ENCODE assay signal across 8 cellular contexts in the genomic region with DNA sequence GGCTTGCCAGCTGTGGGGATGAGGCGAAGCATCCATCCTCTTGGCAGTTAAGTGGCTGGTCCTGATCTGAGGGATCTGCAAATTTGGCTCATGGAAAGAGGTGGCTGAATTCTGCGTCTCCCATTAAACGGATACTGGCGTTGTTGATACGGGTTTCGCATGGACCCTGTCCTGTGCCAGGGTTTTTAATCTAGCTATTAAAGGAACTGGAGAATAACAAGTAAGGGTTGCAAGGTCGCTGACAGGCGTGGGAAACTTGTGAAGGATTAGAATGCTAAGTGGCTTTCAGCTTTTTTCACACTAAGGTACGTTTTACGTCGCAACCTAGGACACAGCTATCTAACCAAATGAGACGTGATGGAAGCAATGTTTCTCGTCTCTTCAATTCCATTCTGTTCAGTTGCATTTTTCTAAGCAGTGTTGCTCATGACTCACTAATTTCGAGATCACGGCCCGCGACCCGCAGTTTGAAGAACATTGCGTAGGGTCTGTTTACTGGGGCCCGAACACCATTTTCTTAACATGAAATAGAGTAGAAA. TPM values are rescaled to one million over a fixed set of nuclear protein-coding genes. Genes with fewer than 3 reads are reported as not detected.
DNase-seq lines count a peak whose midpoint lies in the region; ATAC-seq, FAIRE-seq and TF ChIP-seq lines count a peak whose summit lies in the region.

No MANE protein-coding gene starts in this region.

- intact Hi-C loops in naive thymus-derived CD4-positive, alpha-beta T cell (cut with micrococcal nuclease) = loop anchor here (1.0 to 5.0 kb wide), 7 partner anchors 54 to 243 kb away; partner anchors contain the start of gene TDP2 (in 1 of the 2)

- no peaks in the 10 kb centered on the region for H3K36me3 ChIP-seq in effector memory CD4-positive, alpha-beta T cell (ENCODE audit: control insufficient read depth, insufficient read depth, low read length)
- H3K36me3 ChIP-seq in naive thymus-derived CD4-positive, alpha-beta T cell (ENCODE audit: control insufficient read depth in 2 of 3, insufficient read depth in 3 of 3, low read length in 3 of 3) = peaks cover 0 to 4% (median 0%) of the 10 kb centered on the region in 3 experiments

- H3K27me3 Mint-ChIP-seq in naive thymus-derived CD4-positive, alpha-beta T cell = no peaks in the 10 kb centered on the region

- DNase-seq in T-helper 9 cell = peak; percentile 12
- peak in 2 of 3 donors; percentile 14 to 17 for DNase-seq in effector memory CD4-positive, alpha-beta T cell
- DNase-seq in naive thymus-derived CD4-positive, alpha-beta T cell = peak in 2 of 9 donors; percentile 10 to 18
- no peak for DNase-seq in D721Med (ENCODE audit: insufficient read length, low spot score)
- DNase-seq in GM10248 (ENCODE audit: extremely low spot score) = no peak
- no peak for DNase-seq in inferior parietal cortex (ENCODE audit: extremely low spot score)

- peaks cover 0 to 15% (median 0%) of the 10 kb centered on the region in 5 donors for H3K36me3 Mint-ChIP-seq in naive thymus-derived CD4-positive, alpha-beta T cell

- H3K4me3 ChIP-seq in effector memory CD4-positive, alpha-beta T cell (ENCODE audit: insufficient read depth, low read depth, low read length, poor library complexity, severe bottlenecking) = peak overlapping the region; percentile 96
- H3K4me3 ChIP-seq in naive thymus-derived CD4-positive, alpha-beta T cell (ENCODE audit: low read length) = peak overlapping the region; percentile 93

- H3K4me3 Mint-ChIP-seq in naive thymus-derived CD4-positive, alpha-beta T cell = peak overlapping the region; percentile 98 to 99 (median 98)

- peaks cover 10 to 44% (median 21%) of the 10 kb centered on the region in 7 donors for H3K4me1 Mint-ChIP-seq in naive thymus-derived CD4-positive, alpha-beta T cell

- ATAC-seq in GM18498 (IDR thresholded peaks at IDR 0.05; ENCODE audit: unreplicated experiment) (peak; percentile 5), HG02943 (IDR thresholded peaks at IDR 0.05; ENCODE audit: low read depth, unreplicated experiment) (peak; percentile 7)
- ATAC-seq in naive thymus-derived CD4-positive, alpha-beta T cell = no peak

- TF ChIP-seq CTCF in D721Med (IDR thresholded peaks at IDR 0.05; ENCODE audit: insufficient read depth, missing control alignments) (no peak), GM10248 (IDR thresholded peaks at IDR 0.05; ENCODE audit: control extremely low read depth, extremely low read depth, low read depth, missing control alignments) (no peak)

- peak overlapping the region; percentile 28 to 98 (median 97) for H3K27ac Mint-ChIP-seq in naive thymus-derived CD4-positive, alpha-beta T cell

- no peak for FAIRE-seq in D721Med (lab: Jason Lieb, UNC)

- CTCF ChIA-PET in naive thymus-derived CD4-positive, alpha-beta T cell (lab: Charles Lee) = interaction anchor here (0.7 to 1.2 kb wide), 2 partner anchors 233 to 280 kb away, joined by 3 read pairs; no protein-coding TSS in a partner anchor
- CTCF ChIA-PET in GM10248 (lab: Yijun Ruan, JAX) = interaction anchor here (1.0 to 2.3 kb wide), 5 partner anchors 9 to 194 kb away, joined by 3 to 7 read pairs (median 3); no protein-coding TSS in a partner anchor

- POLR2A ChIA-PET in naive thymus-derived CD4-positive, alpha-beta T cell (lab: Charles Lee) = interaction anchor here (0.5 to 2.3 kb wide), 12 partner anchors 9 to 273 kb away, joined by 3 to 13 read pairs (median 3); partner anchors contain the start of genes ACOT13 and TDP2
- POLR2A ChIA-PET in GM10248 (lab: Yijun Ruan, JAX) = interaction anchor here (0.6 to 1.9 kb wide), 2 partner anchors 57 to 115 kb away, joined by 3 to 4 read pairs; partner anchors contain the start of gene C6orf62

- H3K4me1 ChIP-seq in effector memory CD4-positive, alpha-beta T cell (ENCODE audit: control insufficient read depth, insufficient read depth, low read length, poor library complexity, severe bottlenecking) = peaks cover 7% of the 10 kb centered on the region
- H3K4me1 ChIP-seq in naive thymus-derived CD4-positive, alpha-beta T cell (ENCODE audit: control insufficient read depth in 2 of 2, insufficient read depth in 2 of 2, low read length in 2 of 2) = peaks cover 6 to 7% of the 10 kb centered on the region in 2 donors

- H3K27ac ChIP-seq in effector memory CD4-positive, alpha-beta T cell (ENCODE audit: insufficient read depth, low read length, poor library complexity, severe bottlenecking) = peak overlapping the region; percentile 85
- H3K27ac ChIP-seq in naive thymus-derived CD4-positive, alpha-beta T cell (ENCODE audit: low read depth, low read length) = peak overlapping the region; percentile 90

- no peaks in the 10 kb centered on the region for H3K9me3 Mint-ChIP-seq in naive thymus-derived CD4-positive, alpha-beta T cell

- no peaks in the 10 kb centered on the region for H3K9me3 ChIP-seq in effector memory CD4-positive, alpha-beta T cell (ENCODE audit: control insufficient read depth, low read length)
- no peaks in the 10 kb centered on the region for H3K9me3 ChIP-seq in naive thymus-derived CD4-positive, alpha-beta T cell (ENCODE audit: control insufficient read depth in 2 of 3, low read length in 3 of 3)

- H3K27me3 ChIP-seq in effector memory CD4-positive, alpha-beta T cell (replicated peaks; ENCODE audit: control insufficient read depth, insufficient read depth, low read length, poor library complexity, severe bottlenecking) = no peaks in the 10 kb centered on the region
- no peaks in the 10 kb centered on the region for H3K27me3 ChIP-seq in naive thymus-derived CD4-positive, alpha-beta T cell (ENCODE audit: control insufficient read depth in 2 of 2, insufficient read depth in 2 of 2, low read length in 2 of 2)

RNA-seq across cellular contexts. Expression of gene GMNN, which starts 0.9 kb away (rescaled TPM):
- 10 to 100 TPM in 1 of 5 experiments, 1 to 10 TPM in 4; 5.1 to 54.6 (median 7.0) TPM for total RNA-seq in naive thymus-derived CD4-positive, alpha-beta T cell
- 1 to 10 TPM; 4.2 to 5.0 TPM for polyA plus RNA-seq in naive thymus-derived CD4-positive, alpha-beta T cell

RNA-seq across cellular contexts. Expression of gene ARMH2, which starts 23.1 kb away (rescaled TPM):
- total RNA-seq in naive thymus-derived CD4-positive, alpha-beta T cell = 1 to 10 TPM; 1.3 to 9.4 (median 5.0) TPM
- polyA plus RNA-seq in naive thymus-derived CD4-positive, alpha-beta T cell = under 1 TPM in 1 of 2 donors, not detected in 1; 0.70 TPM

RNA-seq across cellular contexts. Expression of gene C6orf62, which starts 56.6 kb away (rescaled TPM):
- 100 to 1,000 TPM; 115 to 162 (median 135) TPM for total RNA-seq in naive thymus-derived CD4-positive, alpha-beta T cell
- polyA plus RNA-seq in naive thymus-derived CD4-positive, alpha-beta T cell = 100 to 1,000 TPM; 102 to 130 TPM

Comparison
In these comparisons a context has a peak if more than half of its experiments do, and no peak if none do; other contexts are left out.
1. DNase-seq: peak in T-helper 9 cell (single experiment) and effector memory CD4-positive, alpha-beta T cell (2 of 3); none in D721Med (single experiment), GM10248 (single experiment) and inferior parietal cortex (single experiment).